ENCODE assay signal across 8 cellular contexts in genomic region chr16:30874821-30875717, GRCh38. TPM values are rescaled to one million over a fixed set of nuclear protein-coding genes. Genes with fewer than 3 reads are reported as not detected.
DNase-seq lines count a peak whose midpoint lies in the region; ATAC-seq and TF ChIP-seq lines count a peak whose summit lies in the region.

No MANE protein-coding gene starts in this region.

- DNase-seq in DMS79 (lab: John Stamatoyannopoulos, UW): peak; percentile 82
- peak; percentile 93 for DNase-seq in KBM-7
- DNase-seq in Peyer's patch: peak; percentile 88 to 96 (median 95)
- DNase-seq in activated T-helper 1 cell treated with anti-CD3 and anti-CD28 coated beads, Interleukin-2, amount 50 U/mL, for 16 hours (ENCODE audit: low read depth in 1 of 2, low spot score in 1 of 2): peak; percentile 84 to 85
- DNase-seq in fibroblast of lung (ENCODE audit: low read depth in 2 of 2): peak; percentile 90
- peak; percentile 78 to 90 (median 87) for DNase-seq in naive thymus-derived CD4-positive, alpha-beta T cell

- intact Hi-C loops in naive thymus-derived CD4-positive, alpha-beta T cell (cut with micrococcal nuclease): loop anchor here (1.0 to 5.0 kb wide), 13 partner anchors 22 to 327 kb away; partner anchors contain the start of genes STX4 (in 2 of the 2), PYCARD (in 1 of the 2), ZNF629 (in 1 of the 2) and ZNF646 (in 1 of the 2)

- peaks cover 0 to 10% (median 5%) of the 10 kb centered on the region in 5 donors for H3K36me3 Mint-ChIP-seq in naive thymus-derived CD4-positive, alpha-beta T cell
- peaks cover 28% of the 10 kb centered on the region for H3K36me3 Mint-ChIP-seq in stimulated activated memory B cell treated with anti-CD40 and anti-IgM and Interleukin-4, amounts not matched to agents 10 μg/mL and 1 μg/mL and 100 μg/mL, for 72 hours

- H3K27me3 ChIP-seq in Peyer's patch (no peaks in the 10 kb centered on the region), fibroblast of lung (ENCODE audit: control insufficient read depth, insufficient read depth, low read length) (no peaks in the 10 kb centered on the region)
- no peaks in the 10 kb centered on the region for H3K27me3 ChIP-seq in naive thymus-derived CD4-positive, alpha-beta T cell (ENCODE audit: control insufficient read depth in 2 of 2, insufficient read depth in 2 of 2, low read length in 2 of 2)

- peak overlapping the region; percentile 87 for H3K4me2 ChIP-seq in fibroblast of lung (ENCODE audit: extremely low read depth, insufficient read depth, low read length)

- H4K20me1 ChIP-seq in fibroblast of lung (ENCODE audit: control insufficient read depth, extremely low read depth, insufficient read depth, low read length): no peaks in the 10 kb centered on the region

- H3K9me3 Mint-ChIP-seq in naive thymus-derived CD4-positive, alpha-beta T cell: no peaks in the 10 kb centered on the region
- no peaks in the 10 kb centered on the region for H3K9me3 Mint-ChIP-seq in stimulated activated memory B cell treated with anti-CD40 and anti-IgM and Interleukin-4, amounts not matched to agents 10 μg/mL and 1 μg/mL and 100 μg/mL, for 72 hours

- H3K27me3 Mint-ChIP-seq in naive thymus-derived CD4-positive, alpha-beta T cell: no peaks in the 10 kb centered on the region
- no peaks in the 10 kb centered on the region for H3K27me3 Mint-ChIP-seq in stimulated activated memory B cell treated with anti-CD40 and anti-IgM and Interleukin-4, amounts not matched to agents 10 μg/mL and 1 μg/mL and 100 μg/mL, for 72 hours

- peak overlapping the region; percentile 79 to 99 (median 95) for H3K27ac Mint-ChIP-seq in naive thymus-derived CD4-positive, alpha-beta T cell
- H3K27ac Mint-ChIP-seq in stimulated activated memory B cell treated with anti-CD40 and anti-IgM and Interleukin-4, amounts not matched to agents 10 μg/mL and 1 μg/mL and 100 μg/mL, for 72 hours: peak overlapping the region; percentile 96

- POLR2A ChIA-PET in naive thymus-derived CD4-positive, alpha-beta T cell (lab: Charles Lee): interaction anchor here (0.6 to 4.2 kb wide), 27 partner anchors 8 to 999 kb away, joined by 3 to 67 read pairs (median 4); partner anchors contain the start of genes BCL7C, CTF1, PHKG2 and SETD1A

- no peaks in the 10 kb centered on the region for H3K9me3 ChIP-seq in Peyer's patch
- no peaks in the 10 kb centered on the region for H3K9me3 ChIP-seq in fibroblast of lung (ENCODE audit: control insufficient read depth, insufficient read depth, low read depth, low read length)
- H3K9me3 ChIP-seq in naive thymus-derived CD4-positive, alpha-beta T cell (ENCODE audit: control insufficient read depth in 2 of 3, low read length in 3 of 3): no peaks in the 10 kb centered on the region

- H3K4me1 ChIP-seq in Peyer's patch (peaks cover 0 to 19% (median 14%) of the 10 kb centered on the region in 4 donors), fibroblast of lung (ENCODE audit: control insufficient read depth, extremely low read depth, insufficient read depth, low read length) (peaks cover 7% of the 10 kb centered on the region)
- peaks cover 11 to 25% of the 10 kb centered on the region in 2 donors for H3K4me1 ChIP-seq in naive thymus-derived CD4-positive, alpha-beta T cell (ENCODE audit: control insufficient read depth in 2 of 2, insufficient read depth in 2 of 2, low read length in 2 of 2)

- H3K36me3 ChIP-seq in Peyer's patch: no peaks in the 10 kb centered on the region
- peaks cover 2% of the 10 kb centered on the region for H3K36me3 ChIP-seq in fibroblast of lung (ENCODE audit: control insufficient read depth, insufficient read depth, low read length)
- peaks cover 0 to 16% (median 0%) of the 10 kb centered on the region in 3 experiments for H3K36me3 ChIP-seq in naive thymus-derived CD4-positive, alpha-beta T cell (ENCODE audit: control insufficient read depth in 2 of 3, insufficient read depth in 3 of 3, low read length in 3 of 3)

- peak overlapping the region; percentile 74 for H3K9ac ChIP-seq in fibroblast of lung (ENCODE audit: insufficient read depth, low read length)

- H3K27ac ChIP-seq in Peyer's patch (peak overlapping the region; percentile 89 to 94 (median 91)), fibroblast of lung (ENCODE audit: insufficient read depth, low read length) (peak overlapping the region; percentile 77)
- peak overlapping the region; percentile 87 for H3K27ac ChIP-seq in naive thymus-derived CD4-positive, alpha-beta T cell (ENCODE audit: low read depth, low read length)

- H3K4me3 Mint-ChIP-seq in naive thymus-derived CD4-positive, alpha-beta T cell: peak overlapping the region; percentile 84 to 98 (median 97)
- peak overlapping the region; percentile 93 for H3K4me3 Mint-ChIP-seq in stimulated activated memory B cell treated with anti-CD40 and anti-IgM and Interleukin-4, amounts not matched to agents 10 μg/mL and 1 μg/mL and 100 μg/mL, for 72 hours

- TF ChIP-seq POLR2A in Peyer's patch (IDR thresholded peaks at IDR 0.05): peak; percentile 81 to 86

- peak overlapping the region; percentile 77 for H2AFZ ChIP-seq in fibroblast of lung (ENCODE audit: low read length)

- CTCF ChIA-PET in naive thymus-derived CD4-positive, alpha-beta T cell (lab: Charles Lee): interaction anchor here (0.7 to 3.2 kb wide), 5 partner anchors 17 to 66 kb away, joined by 3 to 23 read pairs (median 5); no protein-coding TSS in a partner anchor

- peak overlapping the region; percentile 79 to 89 (median 80) for H3K4me3 ChIP-seq in Peyer's patch
- peak overlapping the region; percentile 50 to 90 (median 78) for H3K4me3 ChIP-seq in fibroblast of lung (replicated peaks in 1 of 4; ENCODE audit: control extremely low read depth in 1 of 4, insufficient read depth in 1 of 4, low read depth in 3 of 4, low read length in 4 of 4)
- H3K4me3 ChIP-seq in naive thymus-derived CD4-positive, alpha-beta T cell (ENCODE audit: low read length): peak overlapping the region; percentile 83

- peak; percentile 78 for ATAC-seq in GM21717 (IDR thresholded peaks at IDR 0.05; ENCODE audit: unreplicated experiment)
- peak; percentile 97 for ATAC-seq in naive thymus-derived CD4-positive, alpha-beta T cell
- peak; percentile 95 for ATAC-seq in stimulated activated memory B cell treated with anti-CD40 and anti-IgM and Interleukin-4, amounts not matched to agents 10 μg/mL and 1 μg/mL and 100 μg/mL, for 72 hours

- peaks cover 21 to 40% (median 32%) of the 10 kb centered on the region in 7 donors for H3K4me1 Mint-ChIP-seq in naive thymus-derived CD4-positive, alpha-beta T cell
- peaks cover 43% of the 10 kb centered on the region for H3K4me1 Mint-ChIP-seq in stimulated activated memory B cell treated with anti-CD40 and anti-IgM and Interleukin-4, amounts not matched to agents 10 μg/mL and 1 μg/mL and 100 μg/mL, for 72 hours

- H3K79me2 ChIP-seq in fibroblast of lung (ENCODE audit: control insufficient read depth, insufficient read depth, low read length): peaks cover 10% of the 10 kb centered on the region

- TF ChIP-seq CTCF in Peyer's patch (IDR thresholded peaks at IDR 0.05) (peak in 2 of 6 experiments; percentile 1 to 15), fibroblast of lung (conservative IDR thresholded peaks at IDR 0.05 in 1 of 2, IDR thresholded peaks at IDR 0.05 in 1 of 2; ENCODE audit: low read depth in 1 of 2, low read length in 2 of 2) (no peak)

- in situ Hi-C loops in KBM-7 (cut with MboI; ENCODE audit: low pct_unique_long_range_greater_than_20kb, low sequenced_read_pairs): no loop called here

RNA-seq across cellular contexts. Expression of gene BCL7C, which starts 18.8 kb away (rescaled TPM):
- 10 to 100 TPM; 12.1 to 23.9 (median 17.8) TPM for total RNA-seq in Peyer's patch
- total RNA-seq in fibroblast of lung: 28.2 and 31.3 TPM in 2 replicates
- polyA plus RNA-seq in fibroblast of lung: 24.8 and 25.6 TPM in 2 replicates
- polyA plus RNA-seq in fibroblast of lung (2012): 31.0 and 45.2 TPM in 2 replicates
- polyA minus RNA-seq in fibroblast of lung (ENCODE audit: low replicate concordance): 5.8 and 9.5 TPM in 2 replicates
- 10 to 100 TPM; 17.2 to 23.7 (median 22.7) TPM for total RNA-seq in naive thymus-derived CD4-positive, alpha-beta T cell
- 10 to 100 TPM; 28.4 to 31.4 TPM for polyA plus RNA-seq in naive thymus-derived CD4-positive, alpha-beta T cell

RNA-seq across cellular contexts. Expression of gene CTF1, which starts 21.3 kb away (rescaled TPM):
- 1 to 10 TPM in 1 of 4 donors, not detected in 3; 1.2 TPM for total RNA-seq in Peyer's patch
- 1.8 and 5.3 TPM in 2 replicates for total RNA-seq in fibroblast of lung
- polyA plus RNA-seq in fibroblast of lung: 8.8 and 9.8 TPM in 2 replicates
- 9.3 and 10.5 TPM in 2 replicates for polyA plus RNA-seq in fibroblast of lung (2012)
- 19.1 and 31.8 TPM in 2 replicates for polyA minus RNA-seq in fibroblast of lung (ENCODE audit: low replicate concordance)
- under 1 TPM in 4 of 5 experiments, not detected in 1; 0.17 to 0.54 (median 0.40) TPM for total RNA-seq in naive thymus-derived CD4-positive, alpha-beta T cell
- not detected for polyA plus RNA-seq in naive thymus-derived CD4-positive, alpha-beta T cell

RNA-seq across cellular contexts. Expression of gene FBXL19, which starts 48.3 kb away (rescaled TPM):
- 10 to 100 TPM; 25.0 to 51.2 (median 47.9) TPM for total RNA-seq in Peyer's patch
- total RNA-seq in fibroblast of lung: 13.1 and 14.5 TPM in 2 replicates
- 3.1 and 3.9 TPM in 2 replicates for polyA plus RNA-seq in fibroblast of lung
- 9.6 and 12.5 TPM in 2 replicates for polyA plus RNA-seq in fibroblast of lung (2012)
- polyA minus RNA-seq in fibroblast of lung (ENCODE audit: low replicate concordance): 6.6 and 7.8 TPM in 2 replicates
- total RNA-seq in naive thymus-derived CD4-positive, alpha-beta T cell: 10 to 100 TPM; 11.1 to 26.8 (median 17.0) TPM
- polyA plus RNA-seq in naive thymus-derived CD4-positive, alpha-beta T cell: under 1 TPM; 0.08 to 0.16 TPM

Comparison
In these comparisons a context has a peak if more than half of its experiments do, and no peak if none do; other contexts are left out.
1. Peak in every context shown above with its lines: DNase-seq, ATAC-seq, H3K4me3 ChIP-seq and H3K27ac ChIP-seq.